ENCODE assay signal across 18 cellular contexts in the genomic region with DNA sequence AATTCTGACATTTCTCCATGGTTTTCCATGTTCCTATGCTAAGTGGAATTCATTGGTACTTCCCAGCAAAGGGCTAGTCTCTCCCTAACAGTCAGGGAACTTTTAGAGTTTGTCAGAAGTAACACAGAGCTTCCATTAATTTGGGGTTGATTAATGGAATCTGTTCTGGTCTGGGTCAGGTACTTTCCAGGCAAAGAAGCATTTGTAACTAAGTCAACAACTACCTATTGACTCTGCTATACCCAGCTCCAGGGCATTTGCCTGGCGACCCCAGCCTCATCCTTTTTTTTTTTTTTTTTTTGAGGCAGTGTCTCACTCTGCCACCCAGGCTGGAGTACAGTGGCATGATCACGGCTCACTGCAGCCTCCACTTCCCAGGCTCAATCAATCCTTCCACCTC. TPM values are rescaled to one million over a fixed set of nuclear protein-coding genes. Genes with fewer than 3 reads are reported as not detected.
DNase-seq lines count a peak whose midpoint lies in the region; ATAC-seq, FAIRE-seq and TF ChIP-seq lines count a peak whose summit lies in the region.
"Had no signal": no experiment of that assay in that cellular context is flagged by ENCODE, and none has a peak within 500 bp of the region (broad histone marks: within the 10 kb centered on the region; RNA-seq: fewer than 3 reads in every experiment).

No MANE protein-coding gene starts in this region.

- TF ChIP-seq CTCF in astrocyte (IDR thresholded peaks at IDR 0.05; ENCODE audit: insufficient read depth, low read depth, low read length) (no peak), kidney (IDR thresholded peaks at IDR 0.05; ENCODE audit: borderline replicate concordance, extremely low read depth, insufficient read depth) (no peak), progenitor cell of endocrine pancreas (IDR thresholded peaks at IDR 0.05; ENCODE audit: unreplicated experiment) (no peak), gastroesophageal sphincter (IDR thresholded peaks at IDR 0.05) (no peak)

- H3K27ac Mint-ChIP-seq in astrocyte (ENCODE audit: unreplicated experiment) (peak overlapping the region; percentile 70), progenitor cell of endocrine pancreas (peak overlapping the region; percentile 95)
- H3K27ac Mint-ChIP-seq: activated naive CD4-positive, alpha-beta T cell treated with anti-CD3 and anti-CD28 coated beads, Interleukin-2, amount 50 U/mL, for 72 hours; natural killer cell had no signal

- FAIRE-seq in astrocyte (lab: Jason Lieb, UNC) (no peak), kidney (lab: Jason Lieb, UNC) (no peak)

- no peaks in the 10 kb centered on the region for H3K79me2 ChIP-seq in astrocyte (ENCODE audit: insufficient read depth, low read length)

- peak overlapping the region; percentile 16 for H3K4me2 ChIP-seq in astrocyte (ENCODE audit: low read length)
- H3K4me2 ChIP-seq: KMS-11 had no signal

- H3K27me3 ChIP-seq in astrocyte (ENCODE audit: insufficient read depth, low read length) (no peaks in the 10 kb centered on the region), gastroesophageal sphincter (no peaks in the 10 kb centered on the region)
- H3K27me3 ChIP-seq: brain microvascular endothelial cell, esophagus squamous epithelium, right lobe of liver had no signal

- H3K9ac ChIP-seq in astrocyte (ENCODE audit: low read length) (peak overlapping the region; percentile 16), kidney (ENCODE audit: low read length in 2 of 2) (no peak overlapping the region)
- H3K9ac ChIP-seq: KMS-11 had no signal

- peak overlapping the region; percentile 84 for H2AFZ ChIP-seq in astrocyte (ENCODE audit: low read depth, low read length)

- no peaks in the 10 kb centered on the region for H3K27me3 Mint-ChIP-seq in astrocyte (ENCODE audit: low read depth, unreplicated experiment)
- H3K27me3 Mint-ChIP-seq in progenitor cell of endocrine pancreas, result no peaks in the 10 kb centered on the region

- ATAC-seq in GM19035 (IDR thresholded peaks at IDR 0.05; ENCODE audit: unreplicated experiment) (no peak), gastroesophageal sphincter (no peak), HG03460 (IDR thresholded peaks at IDR 0.05; ENCODE audit: unreplicated experiment) (no peak)
- ATAC-seq: activated naive CD4-positive, alpha-beta T cell treated with anti-CD3 and anti-CD28 coated beads, Interleukin-2, amount 50 U/mL, for 72 hours; natural killer cell had no signal

- DNase-seq in DMS53 (lab: John Stamatoyannopoulos, UW) (peak; percentile 54), astrocyte (ENCODE audit: low read depth) (no peak), kidney (no peak), progenitor cell of endocrine pancreas (ENCODE audit: low spot score, unreplicated experiment) (no peak)
- no peak for DNase-seq in activated T-cell treated with anti-CD3 and anti-CD28 coated beads, Interleukin-2, amount 50 U/mL, for 48 hours
- DNase-seq: activated CD4-positive, alpha-beta T cell treated with anti-CD3 and anti-CD28 coated beads, Interleukin-2, amount 50 U/mL, for 48 hours; esophagus squamous epithelium; GF-D8; natural killer cell; NCI-H1048 had no signal

- H3K4me1 Mint-ChIP-seq in astrocyte (ENCODE audit: low read depth, unreplicated experiment) (peaks cover 22% of the 10 kb centered on the region), progenitor cell of endocrine pancreas (ENCODE audit: low read depth) (peaks cover 40% of the 10 kb centered on the region)
- H3K4me1 Mint-ChIP-seq: natural killer cell had no signal

- peak overlapping the region; percentile 27 for H3K27ac ChIP-seq in astrocyte (ENCODE audit: low read depth, low read length)
- peak overlapping the region; percentile 42 to 69 for H3K27ac ChIP-seq in kidney (ENCODE audit: low read depth in 2 of 2, low read length in 2 of 2)
- H3K27ac ChIP-seq in gastroesophageal sphincter, result no peak overlapping the region
- H3K27ac ChIP-seq: brain microvascular endothelial cell, esophagus squamous epithelium, KMS-11, right lobe of liver had no signal

- H3K4me1 ChIP-seq in astrocyte (ENCODE audit: insufficient read depth, low read length) (peaks cover 16% of the 10 kb centered on the region), kidney (ENCODE audit: control insufficient read depth in 1 of 2, insufficient read depth in 1 of 2, low read depth in 1 of 2, low read length in 2 of 2) (peaks cover 16 to 34% of the 10 kb centered on the region in 2 donors), gastroesophageal sphincter (peaks cover 0 to 3% (median 0%) of the 10 kb centered on the region in 3 donors)

- H4K20me1 ChIP-seq in astrocyte (ENCODE audit: insufficient read depth, low read length), result no peaks in the 10 kb centered on the region

- H3K4me3 ChIP-seq in astrocyte (ENCODE audit: insufficient read depth, low read depth, low read length), result no peak overlapping the region
- H3K4me3 ChIP-seq in kidney (ENCODE audit: low read length in 2 of 2), result no peak overlapping the region
- no peak overlapping the region for H3K4me3 ChIP-seq in gastroesophageal sphincter
- H3K4me3 ChIP-seq: esophagus squamous epithelium, lung, right lobe of liver had no signal

- H3K9me3 Mint-ChIP-seq in astrocyte (ENCODE audit: unreplicated experiment) (no peaks in the 10 kb centered on the region), progenitor cell of endocrine pancreas (ENCODE audit: low read depth) (no peaks in the 10 kb centered on the region)
- H3K9me3 Mint-ChIP-seq: activated naive CD4-positive, alpha-beta T cell treated with anti-CD3 and anti-CD28 coated beads, Interleukin-2, amount 50 U/mL, for 72 hours; natural killer cell had no signal

- H3K9me3 ChIP-seq in astrocyte (ENCODE audit: insufficient read depth, low read depth, low read length), result no peaks in the 10 kb centered on the region
- H3K9me3 ChIP-seq in kidney (ENCODE audit: control insufficient read depth in 1 of 2, low read length in 2 of 2), result no peaks in the 10 kb centered on the region
- no peaks in the 10 kb centered on the region for H3K9me3 ChIP-seq in gastroesophageal sphincter
- H3K9me3 ChIP-seq: esophagus squamous epithelium, right lobe of liver had no signal

- H3K36me3 ChIP-seq in astrocyte (ENCODE audit: insufficient read depth, low read length) (no peaks in the 10 kb centered on the region), kidney (ENCODE audit: control insufficient read depth in 1 of 2, insufficient read depth in 2 of 2, low read length in 2 of 2) (no peaks in the 10 kb centered on the region), gastroesophageal sphincter (no peaks in the 10 kb centered on the region)
- H3K36me3 ChIP-seq: brain microvascular endothelial cell, esophagus squamous epithelium, right lobe of liver had no signal

- H3K36me3 Mint-ChIP-seq in astrocyte (ENCODE audit: low read depth, unreplicated experiment), result no peaks in the 10 kb centered on the region
- H3K36me3 Mint-ChIP-seq in progenitor cell of endocrine pancreas (ENCODE audit: insufficient read depth), result no peaks in the 10 kb centered on the region
- H3K36me3 Mint-ChIP-seq: activated naive CD4-positive, alpha-beta T cell treated with anti-CD3 and anti-CD28 coated beads, Interleukin-2, amount 50 U/mL, for 72 hours; natural killer cell had no signal

- TF ChIP-seq EP300 in gastroesophageal sphincter (IDR thresholded peaks at IDR 0.05), result no peak

- no peak for TF ChIP-seq POLR2A in gastroesophageal sphincter (IDR thresholded peaks at IDR 0.05)

- intact Hi-C loops in kidney (cut with DNase I), result no loop called here

- 86 to 100% methylated on average over 1 of the region's 2 CpGs for WGBS in gastroesophageal sphincter (ENCODE audit: low coverage in 1 of 2), 2 donors

- H3K4me3 Mint-ChIP-seq in astrocyte (ENCODE audit: unreplicated experiment) (no peak overlapping the region), progenitor cell of endocrine pancreas (ENCODE audit: low read depth) (no peak overlapping the region)
- H3K4me3 Mint-ChIP-seq: natural killer cell had no signal

RNA-seq across cellular contexts. Expression of gene ELAPOR1, which starts 37.7 kb away (rescaled TPM):
- total RNA-seq in astrocyte (1.2 and 1.7 TPM in 2 replicates), kidney (1.3 TPM), progenitor cell of endocrine pancreas (10.6 and 14.6 TPM in 2 replicates), gastroesophageal sphincter (10 to 100 TPM in 1 of 4 donors, under 1 TPM in 2, not detected in 1; 0.08 to 18.8 (median 0.40) TPM)
- polyA plus RNA-seq in kidney (ENCODE audit: insufficient read depth, low read depth, low replicate concordance), result 0.28 TPM

Comparison
In these comparisons a context has a peak if more than half of its experiments do, and no peak if none do; other contexts are left out.
1. H3K27ac ChIP-seq: peak in astrocyte (single experiment) and kidney (2 of 2); none in gastroesophageal sphincter (0 of 4).